In genomic region chr1:113434081-113434873, GRCh38 we compare ENCODE assay signal across 1 cellular context.
TF ChIP-seq lines count a peak whose summit lies in the region.

No MANE protein-coding gene starts in this region.

TF ChIP-seq in WTC11, 78 proteins besides CTCF, POLR2A, EP300 and RAD21 (continued from another document):
- TF ChIP-seq ZBTB43 (CRISPR knock-in tag; IDR thresholded peaks at IDR 0.05) (no peak), RORB (CRISPR knock-in tag; IDR thresholded peaks at IDR 0.05) (no peak), EMX1 (CRISPR knock-in tag; IDR thresholded peaks at IDR 0.05) (no peak), ZNF512 (CRISPR knock-in tag; IDR thresholded peaks at IDR 0.05; ENCODE audit: borderline replicate concordance) (no peak), ZNF232 (CRISPR knock-in tag; IDR thresholded peaks at IDR 0.05) (no peak)
- TF ChIP-seq, protein P1, sequence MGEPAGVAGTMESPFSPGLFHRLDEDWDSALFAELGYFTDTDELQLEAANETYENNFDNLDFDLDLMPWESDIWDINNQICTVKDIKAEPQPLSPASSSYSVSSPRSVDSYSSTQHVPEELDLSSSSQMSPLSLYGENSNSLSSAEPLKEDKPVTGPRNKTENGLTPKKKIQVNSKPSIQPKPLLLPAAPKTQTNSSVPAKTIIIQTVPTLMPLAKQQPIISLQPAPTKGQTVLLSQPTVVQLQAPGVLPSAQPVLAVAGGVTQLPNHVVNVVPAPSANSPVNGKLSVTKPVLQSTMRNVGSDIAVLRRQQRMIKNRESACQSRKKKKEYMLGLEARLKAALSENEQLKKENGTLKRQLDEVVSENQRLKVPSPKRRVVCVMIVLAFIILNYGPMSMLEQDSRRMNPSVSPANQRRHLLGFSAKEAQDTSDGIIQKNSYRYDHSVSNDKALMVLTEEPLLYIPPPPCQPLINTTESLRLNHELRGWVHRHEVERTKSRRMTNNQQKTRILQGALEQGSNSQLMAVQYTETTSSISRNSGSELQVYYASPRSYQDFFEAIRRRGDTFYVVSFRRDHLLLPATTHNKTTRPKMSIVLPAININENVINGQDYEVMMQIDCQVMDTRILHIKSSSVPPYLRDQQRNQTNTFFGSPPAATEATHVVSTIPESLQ (CRISPR knock-in tag; IDR thresholded peaks at IDR 0.05), result no peak
- TF ChIP-seq, protein P2, sequence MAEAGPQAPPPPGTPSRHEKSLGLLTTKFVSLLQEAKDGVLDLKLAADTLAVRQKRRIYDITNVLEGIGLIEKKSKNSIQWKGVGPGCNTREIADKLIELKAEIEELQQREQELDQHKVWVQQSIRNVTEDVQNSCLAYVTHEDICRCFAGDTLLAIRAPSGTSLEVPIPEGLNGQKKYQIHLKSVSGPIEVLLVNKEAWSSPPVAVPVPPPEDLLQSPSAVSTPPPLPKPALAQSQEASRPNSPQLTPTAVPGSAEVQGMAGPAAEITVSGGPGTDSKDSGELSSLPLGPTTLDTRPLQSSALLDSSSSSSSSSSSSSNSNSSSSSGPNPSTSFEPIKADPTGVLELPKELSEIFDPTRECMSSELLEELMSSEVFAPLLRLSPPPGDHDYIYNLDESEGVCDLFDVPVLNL (CRISPR knock-in tag; IDR thresholded peaks at IDR 0.05; ENCODE audit: borderline replicate concordance, low read depth), result no peak
- TF ChIP-seq, protein P3, sequence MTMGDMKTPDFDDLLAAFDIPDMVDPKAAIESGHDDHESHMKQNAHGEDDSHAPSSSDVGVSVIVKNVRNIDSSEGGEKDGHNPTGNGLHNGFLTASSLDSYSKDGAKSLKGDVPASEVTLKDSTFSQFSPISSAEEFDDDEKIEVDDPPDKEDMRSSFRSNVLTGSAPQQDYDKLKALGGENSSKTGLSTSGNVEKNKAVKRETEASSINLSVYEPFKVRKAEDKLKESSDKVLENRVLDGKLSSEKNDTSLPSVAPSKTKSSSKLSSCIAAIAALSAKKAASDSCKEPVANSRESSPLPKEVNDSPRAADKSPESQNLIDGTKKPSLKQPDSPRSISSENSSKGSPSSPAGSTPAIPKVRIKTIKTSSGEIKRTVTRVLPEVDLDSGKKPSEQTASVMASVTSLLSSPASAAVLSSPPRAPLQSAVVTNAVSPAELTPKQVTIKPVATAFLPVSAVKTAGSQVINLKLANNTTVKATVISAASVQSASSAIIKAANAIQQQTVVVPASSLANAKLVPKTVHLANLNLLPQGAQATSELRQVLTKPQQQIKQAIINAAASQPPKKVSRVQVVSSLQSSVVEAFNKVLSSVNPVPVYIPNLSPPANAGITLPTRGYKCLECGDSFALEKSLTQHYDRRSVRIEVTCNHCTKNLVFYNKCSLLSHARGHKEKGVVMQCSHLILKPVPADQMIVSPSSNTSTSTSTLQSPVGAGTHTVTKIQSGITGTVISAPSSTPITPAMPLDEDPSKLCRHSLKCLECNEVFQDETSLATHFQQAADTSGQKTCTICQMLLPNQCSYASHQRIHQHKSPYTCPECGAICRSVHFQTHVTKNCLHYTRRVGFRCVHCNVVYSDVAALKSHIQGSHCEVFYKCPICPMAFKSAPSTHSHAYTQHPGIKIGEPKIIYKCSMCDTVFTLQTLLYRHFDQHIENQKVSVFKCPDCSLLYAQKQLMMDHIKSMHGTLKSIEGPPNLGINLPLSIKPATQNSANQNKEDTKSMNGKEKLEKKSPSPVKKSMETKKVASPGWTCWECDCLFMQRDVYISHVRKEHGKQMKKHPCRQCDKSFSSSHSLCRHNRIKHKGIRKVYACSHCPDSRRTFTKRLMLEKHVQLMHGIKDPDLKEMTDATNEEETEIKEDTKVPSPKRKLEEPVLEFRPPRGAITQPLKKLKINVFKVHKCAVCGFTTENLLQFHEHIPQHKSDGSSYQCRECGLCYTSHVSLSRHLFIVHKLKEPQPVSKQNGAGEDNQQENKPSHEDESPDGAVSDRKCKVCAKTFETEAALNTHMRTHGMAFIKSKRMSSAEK (CRISPR knock-in tag; IDR thresholded peaks at IDR 0.05; ENCODE audit: borderline replicate concordance), result no peak
- TF ChIP-seq, protein P4, sequence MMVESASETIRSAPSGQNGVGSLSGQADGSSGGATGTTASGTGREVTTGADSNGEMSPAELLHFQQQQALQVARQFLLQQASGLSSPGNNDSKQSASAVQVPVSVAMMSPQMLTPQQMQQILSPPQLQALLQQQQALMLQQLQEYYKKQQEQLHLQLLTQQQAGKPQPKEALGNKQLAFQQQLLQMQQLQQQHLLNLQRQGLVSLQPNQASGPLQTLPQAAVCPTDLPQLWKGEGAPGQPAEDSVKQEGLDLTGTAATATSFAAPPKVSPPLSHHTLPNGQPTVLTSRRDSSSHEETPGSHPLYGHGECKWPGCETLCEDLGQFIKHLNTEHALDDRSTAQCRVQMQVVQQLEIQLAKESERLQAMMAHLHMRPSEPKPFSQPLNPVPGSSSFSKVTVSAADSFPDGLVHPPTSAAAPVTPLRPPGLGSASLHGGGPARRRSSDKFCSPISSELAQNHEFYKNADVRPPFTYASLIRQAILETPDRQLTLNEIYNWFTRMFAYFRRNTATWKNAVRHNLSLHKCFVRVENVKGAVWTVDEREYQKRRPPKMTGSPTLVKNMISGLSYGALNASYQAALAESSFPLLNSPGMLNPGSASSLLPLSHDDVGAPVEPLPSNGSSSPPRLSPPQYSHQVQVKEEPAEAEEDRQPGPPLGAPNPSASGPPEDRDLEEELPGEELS (CRISPR knock-in tag; IDR thresholded peaks at IDR 0.05), result no peak
